Comparison of ENCODE assay signal across 1 cellular context in genomic region chr5:127430627-127431026, GRCh38.
TF ChIP-seq lines count a peak whose summit lies in the region.

No MANE protein-coding gene starts in this region.

TF ChIP-seq in GM23338, 12 proteins besides CTCF, POLR2A, EP300 and RAD21:
- TF ChIP-seq REST (IDR thresholded peaks at IDR 0.05; ENCODE audit: unreplicated experiment), result no peak
- no peak for TF ChIP-seq ETS1 (IDR thresholded peaks at IDR 0.05)
- no peak for TF ChIP-seq CREB1 (CRISPR knock-in tag; IDR thresholded peaks at IDR 0.05; ENCODE audit: low read depth)
- no peak for TF ChIP-seq STAT1 (IDR thresholded peaks at IDR 0.05; ENCODE audit: unreplicated experiment)
- no peak for TF ChIP-seq EZH2 (IDR thresholded peaks at IDR 0.05; ENCODE audit: low read depth, unreplicated experiment)
- no peak for TF ChIP-seq JUNB (IDR thresholded peaks at IDR 0.05; ENCODE audit: unreplicated experiment)
